In genomic region chr4:189940178-189941004, GRCh38 we compare ENCODE assay signal across 1 cellular context.
TF ChIP-seq lines count a peak whose summit lies in the region.

FRG1 (plus strand) TSS chr4:189940872; CDS start chr4:189941010, 138 bp downstream.

TF ChIP-seq in HepG2, 621 proteins besides CTCF, POLR2A, EP300 and RAD21 (continued from another document and continues in another):
- TF ChIP-seq THAP7 (CRISPR knock-in tag; IDR thresholded peaks at IDR 0.05) (peak; percentile 46; the same call in 1 of the 2 replicates), POLR2AphosphoS2 (IDR thresholded peaks at IDR 0.05; ENCODE audit: low read depth, low read length) (no peak), TP53 (CRISPR knock-in tag; conservative IDR thresholded peaks at IDR 0.05) (no peak), CHD2 (IDR thresholded peaks at IDR 0.05; ENCODE audit: low read depth, low read length) (0 out of 2 replicates have a peak, but pooled peaks have one; percentile 57), ZNF883 (CRISPR knock-in tag; IDR thresholded peaks at IDR 0.05; ENCODE audit: not compliant biosample characterization) (peak; percentile 72), THAP11 (CRISPR knock-in tag; IDR thresholded peaks at IDR 0.05) (peak; percentile 94), ZNF782 (CRISPR knock-in tag; IDR thresholded peaks at IDR 0.05; ENCODE audit: borderline replicate concordance) (peak; percentile 59; the same call in 1 of the 2 replicates), ZNF780A (CRISPR knock-in tag; IDR thresholded peaks at IDR 0.05) (no peak), TIGD3 (CRISPR knock-in tag; IDR thresholded peaks at IDR 0.05; ENCODE audit: borderline replicate concordance) (no peak), NR2F6 (IDR thresholded peaks at IDR 0.05) (no peak), NR2F6 (CRISPR knock-in tag; IDR thresholded peaks at IDR 0.05) (peak; percentile 24; the same call in 1 of the 2 replicates), ZNF572 (CRISPR knock-in tag; IDR thresholded peaks at IDR 0.05) (peak; percentile 76; the same call in 1 of the 2 replicates), KMT2A (CRISPR knock-in tag; IDR thresholded peaks at IDR 0.05) (peak; percentile 97), HMG20A (CRISPR knock-in tag; IDR thresholded peaks at IDR 0.05; ENCODE audit: borderline replicate concordance) (peak; percentile 51; the same call in 1 of the 2 replicates), ZNF557 (CRISPR knock-in tag; IDR thresholded peaks at IDR 0.05) (no peak), CEBPG (CRISPR knock-in tag; IDR thresholded peaks at IDR 0.05) (peak; percentile 11; the same call in 1 of the 2 replicates), TOE1 (CRISPR knock-in tag; IDR thresholded peaks at IDR 0.05) (peak; percentile 85), ZNF484 (CRISPR knock-in tag; IDR thresholded peaks at IDR 0.05; ENCODE audit: borderline replicate concordance, low read depth) (no peak), ZNF598 (CRISPR knock-in tag; IDR thresholded peaks at IDR 0.05; ENCODE audit: borderline replicate concordance) (no peak), MAFF (IDR thresholded peaks at IDR 0.05; ENCODE audit: low read depth, low read length) (peak; percentile 10; the same call in 1 of the 2 replicates), ZMYM3 (CRISPR knock-in tag; IDR thresholded peaks at IDR 0.05) (peak; percentile 83), NKX3-1 (CRISPR knock-in tag; IDR thresholded peaks at IDR 0.05) (peak; percentile 87), BRF2 (CRISPR knock-in tag; IDR thresholded peaks at IDR 0.05) (peak; percentile 92), DMTF1 (CRISPR knock-in tag; IDR thresholded peaks at IDR 0.05) (no peak), NFYB (CRISPR knock-in tag; IDR thresholded peaks at IDR 0.05) (peak; percentile 79), ZNF564 (CRISPR knock-in tag; IDR thresholded peaks at IDR 0.05) (peak; percentile 89; the same call in 1 of the 2 replicates), ZNF383 (CRISPR knock-in tag; IDR thresholded peaks at IDR 0.05; ENCODE audit: borderline replicate concordance) (no peak), ZNF382 (CRISPR knock-in tag; IDR thresholded peaks at IDR 0.05; ENCODE audit: borderline replicate concordance) (no peak), ZNF839 (CRISPR knock-in tag; IDR thresholded peaks at IDR 0.05; ENCODE audit: borderline replicate concordance) (no peak), HDAC6 (IDR thresholded peaks at IDR 0.05; ENCODE audit: low read depth, low read length) (no peak), TARDBP (CRISPR knock-in tag; IDR thresholded peaks at IDR 0.05) (peak; percentile 97), TAF15 (IDR thresholded peaks at IDR 0.05; ENCODE audit: low read depth, low read length, poor library complexity, severe bottlenecking) (no peak), KDM2A (CRISPR knock-in tag; IDR thresholded peaks at IDR 0.05; ENCODE audit: borderline replicate concordance, low read depth) (peak; percentile 97), RFXAP (CRISPR knock-in tag; IDR thresholded peaks at IDR 0.05; ENCODE audit: borderline replicate concordance) (0 out of 2 replicates have a peak, but pooled peaks have one; percentile 64), PRPF4 (IDR thresholded peaks at IDR 0.05; ENCODE audit: low read depth, low read length, poor library complexity, severe bottlenecking) (no peak), BRD4 (CRISPR knock-in tag; IDR thresholded peaks at IDR 0.05) (peak; percentile 64; the same call in 1 of the 2 replicates), ZBTB3 (CRISPR knock-in tag; IDR thresholded peaks at IDR 0.05; ENCODE audit: borderline replicate concordance, low read depth) (peak; percentile 42; the same call in 1 of the 2 replicates), ZBTB10 (CRISPR knock-in tag; IDR thresholded peaks at IDR 0.05; ENCODE audit: borderline replicate concordance) (peak; percentile 42; the same call in 1 of the 2 replicates), ZNF7 (CRISPR knock-in tag; IDR thresholded peaks at IDR 0.05) (no peak), FOXA3 (CRISPR knock-in tag; IDR thresholded peaks at IDR 0.05) (peak; percentile 55), HNRNPK (IDR thresholded peaks at IDR 0.05; ENCODE audit: low read depth, low read length, poor library complexity, severe bottlenecking) (peak; percentile 13), ZNF224 (CRISPR knock-in tag; IDR thresholded peaks at IDR 0.05) (no peak), GTF3A (CRISPR knock-in tag; conservative IDR thresholded peaks at IDR 0.05) (no peak), MTF2 (CRISPR knock-in tag; IDR thresholded peaks at IDR 0.05; ENCODE audit: borderline replicate concordance) (peak; percentile 98), SMAD9 (CRISPR knock-in tag; IDR thresholded peaks at IDR 0.05) (no peak), IRF1 (CRISPR knock-in tag; IDR thresholded peaks at IDR 0.05; ENCODE audit: low read depth) (no peak), ZNF160 (CRISPR knock-in tag; IDR thresholded peaks at IDR 0.05) (peak; percentile 72; the same call in 1 of the 2 replicates), NRL (CRISPR knock-in tag; IDR thresholded peaks at IDR 0.05; ENCODE audit: borderline replicate concordance) (peak; percentile 84), MAFK (conservative IDR thresholded peaks at IDR 0.05 in 1 of 2, IDR thresholded peaks at IDR 0.05 in 1 of 2; ENCODE audit: low read length in 2 of 2) (0 out of 4 replicates have a peak, but pooled peaks of 1 of the 2 experiments have one; percentile 3), MED13 (CRISPR knock-in tag; IDR thresholded peaks at IDR 0.05) (no peak), IKZF5 (CRISPR knock-in tag; IDR thresholded peaks at IDR 0.05) (peak; percentile 76), KDM5A (IDR thresholded peaks at IDR 0.05; ENCODE audit: borderline replicate concordance, low read length) (no peak), ZNF441 (CRISPR knock-in tag; IDR thresholded peaks at IDR 0.05; ENCODE audit: borderline replicate concordance) (peak; percentile 67), TBP (CRISPR knock-in tag; IDR thresholded peaks at IDR 0.05) (no peak), TEAD3 (CRISPR knock-in tag; optimal IDR thresholded peaks at IDR 0.05; ENCODE audit: borderline replicate concordance) (peak; percentile 65), ZZZ3 (CRISPR knock-in tag; IDR thresholded peaks at IDR 0.05; ENCODE audit: borderline replicate concordance) (no peak; the same call in 1 of the 2 replicates), PLSCR1 (CRISPR knock-in tag; IDR thresholded peaks at IDR 0.05; ENCODE audit: borderline replicate concordance) (no peak), IRF9 (CRISPR knock-in tag; IDR thresholded peaks at IDR 0.05; ENCODE audit: borderline replicate concordance) (peak; percentile 76), SNAPC2 (CRISPR knock-in tag; IDR thresholded peaks at IDR 0.05) (no peak), EED (CRISPR knock-in tag; IDR thresholded peaks at IDR 0.05) (peak; percentile 94), ZNF850 (CRISPR knock-in tag; conservative IDR thresholded peaks at IDR 0.05) (no peak), HDAC1 (CRISPR knock-in tag; IDR thresholded peaks at IDR 0.05) (peak; percentile 92), ZNF589 (CRISPR knock-in tag; conservative IDR thresholded peaks at IDR 0.05) (peak; percentile 81; the same call in 1 of the 2 replicates), TFAP4 (IDR thresholded peaks at IDR 0.05; ENCODE audit: borderline replicate concordance, low read depth) (no peak), ZNF816 (CRISPR knock-in tag; IDR thresholded peaks at IDR 0.05; ENCODE audit: borderline replicate concordance) (peak; percentile 91; the same call in 1 of the 2 replicates)
